ENCODE assay signal across 37 cellular contexts in genomic region chr19:16917401-16917800, GRCh38. TPM values are rescaled to one million over a fixed set of nuclear protein-coding genes. Genes with fewer than 3 reads are reported as not detected.
"Had no signal": no experiment of that assay in that cellular context is flagged by ENCODE, and none has a peak within 500 bp of the region (broad histone marks: within the 10 kb centered on the region; RNA-seq: fewer than 3 reads in every experiment).

No MANE protein-coding gene starts in this region.

- H3K27me3 ChIP-seq: adrenal gland, body of pancreas, brain microvascular endothelial cell, breast epithelium had no signal

- ATAC-seq: activated CD8-positive, alpha-beta T cell treated with anti-CD3 and anti-CD28 coated beads for 36 hours; activated naive CD4-positive, alpha-beta T cell treated with anti-CD3 and anti-CD28 coated beads, Interleukin-2, amount 50 U/mL, for 72 hours; activated T-cell treated with anti-CD3 and anti-CD28 coated beads, Interleukin-2, amount 50 U/mL, for 4 hours; activated T-cell treated with anti-CD3 and anti-CD28 coated beads, Interleukin-2, amount 50 U/mL, for 72 hours; activated T-helper 17 cell treated with anti-CD3 and anti-CD28 coated beads, Interleukin-2, amount 50 U/mL, for 72 hours; body of pancreas had no signal

- FAIRE-seq: astrocyte, TTC549 had no signal

- H3K27me3 Mint-ChIP-seq: activated CD4-positive, alpha-beta T cell treated with anti-CD3 and anti-CD28 coated beads, Interleukin-2, amount 10 ng/mL, durations not matched to agents 24 days and 14 days had no signal

- H3K4me3 ChIP-seq: adrenal gland, body of pancreas, breast epithelium had no signal

- DNase-seq: activated B cell treated with CpG ODN at 0.5 μM for 24 hours; activated CD4-positive, alpha-beta memory T cell treated with anti-CD3 and anti-CD28 coated beads for 36 hours; activated CD4-positive, alpha-beta T cell treated with anti-CD3 and anti-CD28 coated beads for 4 hours; activated CD4-positive, alpha-beta T cell treated with anti-CD3 and anti-CD28 coated beads, Interleukin-2, amount 10 ng/mL, durations not matched to agents 24 days and 14 days; activated CD4-positive, alpha-beta T cell treated with anti-CD3 and anti-CD28 coated beads, Interleukin-2, amount 50 U/mL, for 1 hour; activated CD4-positive, alpha-beta T cell treated with anti-CD3 and anti-CD28 coated beads, Interleukin-2, amount 50 U/mL, for 4 hours; activated CD4-positive, CD25-positive, alpha-beta regulatory T cell treated with anti-CD3 and anti-CD28 coated beads, Interleukin-2, amount 50 U/mL, for 72 hours; activated CD8-positive, alpha-beta memory T cell treated with anti-CD3 and anti-CD28 coated beads, Interleukin-2, amount 50 U/mL, for 4 hours; activated CD8-positive, alpha-beta T cell treated with anti-CD3 and anti-CD28 coated beads for 36 hours; activated gamma-delta T cell treated with Interleukin-2 at 50 U/mL for 16 hours; activated naive CD4-positive, alpha-beta T cell; activated naive CD4-positive, alpha-beta T cell treated with anti-CD3 and anti-CD28 coated beads, Interleukin-2, amount 50 U/mL, for 16 hours; activated naive CD8-positive, alpha-beta T cell treated with anti-CD3 and anti-CD28 coated beads for 36 hours; activated T-cell treated with anti-CD3 and anti-CD28 coated beads for 4 hours; activated T-cell treated with anti-CD3 and anti-CD28 coated beads, Interleukin-2, amount 50 U/mL, for 1 hour; activated T-cell treated with anti-CD3 and anti-CD28 coated beads, Interleukin-2, amount 50 U/mL, for 4 hours; activated T-cell treated with anti-CD3 and anti-CD28 coated beads, Interleukin-2, amount 50 U/mL, for 72 hours; adrenal gland; amniotic stem cell; aorta; body of pancreas; brain microvascular endothelial cell; central memory CD4-positive, alpha-beta T cell; SW 1271; T-helper 1 cell; T-helper 2 cell; T-helper 9 cell had no signal

- H3K36me3 ChIP-seq: adrenal gland, brain microvascular endothelial cell, breast epithelium had no signal

- H3K27ac ChIP-seq: adrenal gland, body of pancreas, brain microvascular endothelial cell, breast epithelium, VCaP had no signal

- H3K27ac Mint-ChIP-seq: activated B cell treated with CpG ODN at 0.5 μM for 24 hours; activated CD4-positive, alpha-beta memory T cell treated with anti-CD3 and anti-CD28 coated beads for 36 hours; activated CD4-positive, alpha-beta T cell treated with anti-CD3 and anti-CD28 coated beads, Interleukin-2, amount 10 ng/mL, durations not matched to agents 24 days and 14 days; activated CD8-positive, alpha-beta T cell treated with anti-CD3 and anti-CD28 coated beads for 36 hours; activated naive CD4-positive, alpha-beta T cell treated with anti-CD3 and anti-CD28 coated beads, Interleukin-2, amount 50 U/mL, for 72 hours; activated naive CD8-positive, alpha-beta T cell treated with anti-CD3 and anti-CD28 coated beads for 36 hours; activated T-cell treated with anti-CD3 and anti-CD28 coated beads, Interleukin-2, amount 50 U/mL, for 72 hours; activated T-helper 1 cell treated with anti-CD3 and anti-CD28 coated beads, Interleukin-12 subunit alpha, Interleukin-12 subunit beta, Interleukin-2, Interleukin-4 antibody, amounts not matched to agents 30 ng/mL and 10 ng/mL and 1 ng/mL, durations not matched to agents 14 hours and 24 hours and 36 hours; activated T-helper 17 cell treated with anti-CD3 and anti-CD28 coated beads, Interleukin-2, amount 50 U/mL, for 72 hours; T-helper 1 cell treated with Interleukin-12 subunit alpha and Interleukin-12 subunit beta and Interleukin-4 antibody, amounts not matched to agents 30 μg/mL and 1 μg/mL, for 36 hours; T-helper 2 cell treated with Interferon-gamma antibody and Interleukin-4, amounts not matched to agents 5 μg/mL and 100 μg/mL, for 36 hours had no signal

- H3K4me1 ChIP-seq: adrenal gland, body of pancreas, breast epithelium had no signal

- H3K4me3 Mint-ChIP-seq: activated B cell treated with CpG ODN at 0.5 μM for 24 hours; activated CD4-positive, alpha-beta memory T cell treated with anti-CD3 and anti-CD28 coated beads for 36 hours; activated CD4-positive, alpha-beta T cell treated with anti-CD3 and anti-CD28 coated beads, Interleukin-2, amount 10 ng/mL, durations not matched to agents 24 days and 14 days; activated CD8-positive, alpha-beta T cell treated with anti-CD3 and anti-CD28 coated beads for 36 hours; activated naive CD8-positive, alpha-beta T cell treated with anti-CD3 and anti-CD28 coated beads for 36 hours; activated T-cell treated with anti-CD3 and anti-CD28 coated beads, Interleukin-2, amount 50 U/mL, for 4 hours; activated T-cell treated with anti-CD3 and anti-CD28 coated beads, Interleukin-2, amount 50 U/mL, for 72 hours; activated T-helper 1 cell treated with anti-CD3 and anti-CD28 coated beads, Interleukin-12 subunit alpha, Interleukin-12 subunit beta, Interleukin-2, Interleukin-4 antibody, amounts not matched to agents 30 ng/mL and 10 ng/mL and 1 ng/mL, durations not matched to agents 14 hours and 24 hours and 36 hours; activated T-helper 17 cell treated with anti-CD3 and anti-CD28 coated beads, Interleukin-2, amount 50 U/mL, for 72 hours; T-helper 1 cell treated with Interleukin-12 subunit alpha and Interleukin-12 subunit beta and Interleukin-4 antibody, amounts not matched to agents 30 μg/mL and 1 μg/mL, for 36 hours; T-helper 2 cell treated with Interferon-gamma antibody and Interleukin-4, amounts not matched to agents 5 μg/mL and 100 μg/mL, for 36 hours had no signal

- H3K4me1 Mint-ChIP-seq: activated B cell treated with CpG ODN at 0.5 μM for 24 hours; activated CD4-positive, alpha-beta T cell treated with anti-CD3 and anti-CD28 coated beads, Interleukin-2, amount 10 ng/mL, durations not matched to agents 24 days and 14 days; activated naive CD8-positive, alpha-beta T cell treated with anti-CD3 and anti-CD28 coated beads for 36 hours; activated T-helper 17 cell treated with anti-CD3 and anti-CD28 coated beads, Interleukin-2, amount 50 U/mL, for 72 hours had no signal

RNA-seq across cellular contexts. Expression of gene F2RL3, which starts 28.6 kb away (rescaled TPM):
- total RNA-seq: activated CD4-positive, alpha-beta memory T cell treated with anti-CD3 and anti-CD28 coated beads for 36 hours; activated CD4-positive, alpha-beta T cell treated with anti-CD3 and anti-CD28 coated beads, Interleukin-2, amount 10 ng/mL, durations not matched to agents 24 days and 14 days; activated CD8-positive, alpha-beta memory T cell treated with anti-CD3 and anti-CD28 coated beads for 36 hours; activated CD8-positive, alpha-beta T cell treated with anti-CD3 and anti-CD28 coated beads for 36 hours; activated naive CD4-positive, alpha-beta T cell treated with anti-CD3 and anti-CD28 coated beads, Interleukin-2, amount 50 U/mL, for 72 hours; activated naive CD8-positive, alpha-beta T cell treated with anti-CD3 and anti-CD28 coated beads for 36 hours; activated T-cell treated with anti-CD3 and anti-CD28 coated beads, Interleukin-2, amount 50 U/mL, for 72 hours; activated T-helper 1 cell treated with anti-CD3 and anti-CD28 coated beads, Interleukin-12 subunit alpha, Interleukin-12 subunit beta, Interleukin-2, Interleukin-4 antibody, amounts not matched to agents 30 ng/mL and 10 ng/mL and 1 ng/mL, durations not matched to agents 14 hours and 24 hours and 36 hours; activated T-helper 17 cell treated with anti-CD3 and anti-CD28 coated beads, Interleukin-2, amount 50 U/mL, for 72 hours; astrocyte had no signal
